In genomic region chr3:43244694-43245093, GRCh38 we compare ENCODE assay signal across 17 cellular contexts.
"Had no signal": no experiment of that assay in that cellular context is flagged by ENCODE, and none has a peak within 500 bp of the region (broad histone marks: within the 10 kb centered on the region; RNA-seq: fewer than 3 reads in every experiment).

No MANE protein-coding gene starts in this region.

- H3K9me3 Mint-ChIP-seq: stimulated activated naive CD8-positive, alpha-beta T cell treated with anti-CD3 and anti-CD28 coated beads, Interleukin-15, Interleukin-2, amounts not matched to agents 100 ng/mL and 50 ng/mL, for 24 hours had no signal

- H3K4me1 ChIP-seq: prostate gland had no signal

- H3K27me3 Mint-ChIP-seq: activated naive CD8-positive, alpha-beta T cell treated with anti-CD3 and anti-CD28 coated beads, Interleukin-2, amount 50 U/mL, for 24 hours; stimulated activated naive CD8-positive, alpha-beta T cell treated with anti-CD3 and anti-CD28 coated beads, Interleukin-15, Interleukin-2, amounts not matched to agents 100 ng/mL and 50 ng/mL, for 24 hours had no signal

- H3K27ac ChIP-seq: ovary, prostate gland, tibial nerve, VCaP had no signal

- DNase-seq: activated gamma-delta T cell treated with Interleukin-2 at 50 U/mL for 16 hours; activated naive CD8-positive, alpha-beta T cell treated with anti-CD3 and anti-CD28 coated beads, Interleukin-2, amount 50 U/mL, for 24 hours; cortex of kidney; endodermal cell; kidney; ovary had no signal

- H3K9me3 ChIP-seq: neutrophil, ovary, prostate gland had no signal

- ATAC-seq: activated CD4-positive, CD25-positive, alpha-beta regulatory T cell treated with anti-CD3 and anti-CD28 coated beads, Interleukin-2, amount 50 U/mL, for 24 hours had no signal

- H3K4me3 ChIP-seq: lung, ovary, prostate gland, tibial nerve had no signal

- H3K27ac Mint-ChIP-seq: activated CD4-positive, alpha-beta memory T cell treated with anti-CD3 and anti-CD28 coated beads, Interleukin-2, amount 10 ng/mL, durations not matched to agents 7 days and 5 days; activated CD4-positive, alpha-beta T cell treated with anti-CD3 and anti-CD28 coated beads, Interleukin-2, amount 10 ng/mL, durations not matched to agents 24 days and 14 days; activated naive CD8-positive, alpha-beta T cell treated with anti-CD3 and anti-CD28 coated beads, Interleukin-2, amount 50 U/mL, for 24 hours; activated T-cell treated with anti-CD3 and anti-CD28 coated beads, Interleukin-2, amount 50 U/mL, for 72 hours; endodermal cell; nephron had no signal

- H3K36me3 ChIP-seq: neutrophil, ovary, prostate gland, tibial nerve had no signal

- H3K27me3 ChIP-seq: neutrophil, ovary, tibial nerve had no signal

- H3K4me3 Mint-ChIP-seq: activated CD4-positive, alpha-beta memory T cell treated with anti-CD3 and anti-CD28 coated beads, Interleukin-2, amount 10 ng/mL, durations not matched to agents 7 days and 5 days; endodermal cell; nephron had no signal

- H3K4me1 Mint-ChIP-seq: nephron had no signal
